In genomic region chr1:243312962-243313634, GRCh38 we compare ENCODE assay signal across 1 cellular context.
A peak's percentile ranks its signal among the peaks of the same experiment; 100 is the strongest.
TF ChIP-seq lines count a peak whose summit lies in the region.

No MANE protein-coding gene starts in this region.

TF ChIP-seq in GM12878, 131 proteins besides CTCF, POLR2A, EP300 and RAD21 (continued from another document):
- TF ChIP-seq ZNF592 (IDR thresholded peaks at IDR 0.05) (no peak), IKZF2 (IDR thresholded peaks at IDR 0.05) (peak in 1 of 2 experiments; percentile 33; a peak in 3 of 4 replicates), ZNF274 (IDR thresholded peaks at IDR 0.05; ENCODE audit: insufficient read depth, insufficient read length) (no peak), ATF7 (IDR thresholded peaks at IDR 0.05; ENCODE audit: low read depth) (peak; percentile 83), BHLHE40 (IDR thresholded peaks at IDR 0.05; ENCODE audit: borderline replicate concordance in 1 of 2, low read depth in 2 of 2, low read length in 1 of 2) (peak in 1 of 2 experiments; percentile 9; a peak in 1 of 4 replicates), YBX1 (IDR thresholded peaks at IDR 0.05) (no peak), PRDM15 (CRISPR knock-in tag; IDR thresholded peaks at IDR 0.05) (no peak)
